ENCODE assay signal across 11 cellular contexts in genomic region chr5:20572560-20572959, GRCh38.
DNase-seq lines count a peak whose midpoint lies in the region; ATAC-seq, FAIRE-seq and TF ChIP-seq lines count a peak whose summit lies in the region.
"Had no signal": no experiment of that assay in that cellular context is flagged by ENCODE, and none has a peak within 500 bp of the region (broad histone marks: within the 10 kb centered on the region; RNA-seq: fewer than 3 reads in every experiment).

No MANE protein-coding gene starts in this region.

- TF ChIP-seq CTCF in hepatocyte (IDR thresholded peaks at IDR 0.05; ENCODE audit: poor library complexity) = peak; percentile 42

- no peak for ATAC-seq in GM19463 (IDR thresholded peaks at IDR 0.05; ENCODE audit: unreplicated experiment)

- no peaks in the 10 kb centered on the region for H4K20me1 ChIP-seq in hepatocyte (ENCODE audit: insufficient read depth, poor library complexity, severe bottlenecking)

- DNase-seq in EH (ENCODE audit: low read depth) (peak; percentile 0), KBM-7 (peak; percentile 18), SKM-1 (lab: John Stamatoyannopoulos, UW; ENCODE audit: unreplicated experiment) (peak; percentile 9), hepatocyte (ENCODE audit: low spot score) (peak; percentile 13), NCI-H1105 (lab: John Stamatoyannopoulos, UW) (no peak), ureter (ENCODE audit: low spot score) (no peak), frontal cortex (ENCODE audit: low spot score in 2 of 2) (no peak)
- DNase-seq: activated CD4-positive, alpha-beta T cell treated with anti-CD3 and anti-CD28 coated beads, Interleukin-2, amount 50 U/mL, for 4 hours; NCI-H82 had no signal

- no peak overlapping the region for H3K27ac ChIP-seq in hepatocyte
- H3K27ac ChIP-seq: right atrium auricular region had no signal

- H3K9me3 ChIP-seq in hepatocyte (ENCODE audit: low read depth) = no peaks in the 10 kb centered on the region
- H3K9me3 ChIP-seq: right atrium auricular region had no signal

- H2AFZ ChIP-seq in hepatocyte = no peak overlapping the region

- H3K36me3 ChIP-seq in hepatocyte (replicated peaks; ENCODE audit: insufficient read depth, low read depth) = no peaks in the 10 kb centered on the region
- H3K36me3 ChIP-seq: right atrium auricular region had no signal

- no peak overlapping the region for H3K4me2 ChIP-seq in hepatocyte

- in situ Hi-C loops in KBM-7 (cut with MboI; ENCODE audit: low pct_unique_long_range_greater_than_20kb, low sequenced_read_pairs) = no loop called here

- H3K4me3 ChIP-seq in hepatocyte = no peak overlapping the region
- H3K4me3 ChIP-seq: right atrium auricular region had no signal

- no peaks in the 10 kb centered on the region for H3K79me2 ChIP-seq in hepatocyte

- no peaks in the 10 kb centered on the region for H3K27me3 ChIP-seq in hepatocyte
- H3K27me3 ChIP-seq: right atrium auricular region had no signal

- peaks cover 3% of the 10 kb centered on the region for H3K4me1 ChIP-seq in hepatocyte (ENCODE audit: insufficient read depth)
- H3K4me1 ChIP-seq: right atrium auricular region had no signal

- no peaks in the 10 kb centered on the region for H3K9me2 ChIP-seq in hepatocyte (replicated peaks; ENCODE audit: insufficient read depth)

- FAIRE-seq in frontal cortex (lab: Jason Lieb, UNC) = no peak

Comparison
In these comparisons a context has a peak if more than half of its experiments do, and no peak if none do; other contexts are left out.
1. DNase-seq: peak in EH (single experiment), KBM-7 (single experiment), SKM-1 (single experiment) and hepatocyte (single experiment); none in NCI-H1105 (single experiment), ureter (single experiment) and frontal cortex (0 of 2).